In the genomic region with DNA sequence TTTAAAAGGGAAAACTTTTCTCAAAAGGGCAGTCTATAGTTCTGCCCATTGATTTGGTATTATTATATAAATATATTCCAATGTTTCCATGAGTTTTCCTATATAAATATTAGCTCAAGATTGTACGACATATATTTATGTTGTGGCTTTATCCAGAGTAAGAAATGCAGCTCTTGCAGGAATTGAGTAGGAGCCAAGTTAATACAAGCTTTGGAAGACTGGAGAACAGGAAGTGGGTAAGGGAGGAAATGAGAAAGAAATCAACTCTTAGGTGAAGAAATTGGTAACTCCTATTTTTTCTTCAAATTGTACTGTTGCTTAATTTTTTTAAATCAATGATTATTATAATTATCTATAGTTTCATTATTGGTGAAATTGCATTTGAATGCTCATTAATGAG, we compare ENCODE assay signal across 17 cellular contexts.
DNase-seq lines count a peak whose midpoint lies in the region; FAIRE-seq and TF ChIP-seq lines count a peak whose summit lies in the region.
"Had no signal": no experiment of that assay in that cellular context is flagged by ENCODE, and none has a peak within 500 bp of the region (broad histone marks: within the 10 kb centered on the region; RNA-seq: fewer than 3 reads in every experiment).

No MANE protein-coding gene starts in this region.

- no peaks in the 10 kb centered on the region for H4K20me1 ChIP-seq in keratinocyte (ENCODE audit: control insufficient read depth, extremely low read depth, insufficient read depth, low read length)

- H3K27ac ChIP-seq in keratinocyte (ENCODE audit: control insufficient read depth, insufficient read depth, low read length) (no peak overlapping the region), small intestine (ENCODE audit: low read depth in 1 of 2, low read length in 1 of 2) (no peak overlapping the region)
- H3K27ac ChIP-seq: brain microvascular endothelial cell, C4-2B had no signal

- TF ChIP-seq CTCF in HFFc6 (IDR thresholded peaks at IDR 0.05) (no peak), keratinocyte (optimal IDR thresholded peaks at IDR 0.05 in 1 of 3, IDR thresholded peaks at IDR 0.05 in 1 of 3, conservative IDR thresholded peaks at IDR 0.05 in 1 of 3; ENCODE audit: extremely low read depth in 1 of 3, insufficient read depth in 2 of 3, low read length in 3 of 3) (no peak)

- H3K9me1 ChIP-seq in keratinocyte (ENCODE audit: control insufficient read depth, extremely low read depth, insufficient read depth, low read length), result no peaks in the 10 kb centered on the region

- H3K36me3 Mint-ChIP-seq in HFFc6 (ENCODE audit: low read depth), result peaks cover 14% of the 10 kb centered on the region

- no peak overlapping the region for H2AFZ ChIP-seq in keratinocyte (ENCODE audit: control insufficient read depth, low read length)

- H3K4me3 Mint-ChIP-seq in HFFc6, result no peak overlapping the region
- H3K4me3 Mint-ChIP-seq: activated T-helper 1 cell treated with anti-CD3 and anti-CD28 coated beads, Interleukin-12 subunit alpha, Interleukin-12 subunit beta, Interleukin-2, Interleukin-4 antibody, amounts not matched to agents 30 ng/mL and 10 ng/mL and 1 ng/mL, durations not matched to agents 14 hours and 24 hours and 36 hours; mesothelial cell of epicardium; stimulated activated naive B cell treated with anti-CD40 and anti-IgM and Interleukin-4, amounts not matched to agents 10 μg/mL and 1 μg/mL and 100 μg/mL, for 72 hours had no signal

- H3K27me3 Mint-ChIP-seq in HFFc6 (ENCODE audit: insufficient read depth), result peaks cover 3% of the 10 kb centered on the region
- H3K27me3 Mint-ChIP-seq: stimulated activated naive B cell treated with anti-CD40 and anti-IgM and Interleukin-4, amounts not matched to agents 10 μg/mL and 1 μg/mL and 100 μg/mL, for 72 hours had no signal

- no peak overlapping the region for H3K27ac Mint-ChIP-seq in HFFc6
- H3K27ac Mint-ChIP-seq: activated T-helper 1 cell treated with anti-CD3 and anti-CD28 coated beads, Interleukin-12 subunit alpha, Interleukin-12 subunit beta, Interleukin-2, Interleukin-4 antibody, amounts not matched to agents 30 ng/mL and 10 ng/mL and 1 ng/mL, durations not matched to agents 14 hours and 24 hours and 36 hours; mesothelial cell of epicardium; stimulated activated naive B cell treated with anti-CD40 and anti-IgM and Interleukin-4, amounts not matched to agents 10 μg/mL and 1 μg/mL and 100 μg/mL, for 72 hours had no signal

- no peaks in the 10 kb centered on the region for H3K9me3 ChIP-seq in keratinocyte (ENCODE audit: control insufficient read depth, low read depth, low read length)
- no peaks in the 10 kb centered on the region for H3K9me3 ChIP-seq in small intestine (ENCODE audit: control insufficient read depth, low read depth)

- 47 to 67% (median 62%) methylated on average over 1 of the region's 1 CpG for WGBS in small intestine, 3 donors

- no peaks in the 10 kb centered on the region for H3K9me3 Mint-ChIP-seq in HFFc6
- H3K9me3 Mint-ChIP-seq: activated T-helper 1 cell treated with anti-CD3 and anti-CD28 coated beads, Interleukin-12 subunit alpha, Interleukin-12 subunit beta, Interleukin-2, Interleukin-4 antibody, amounts not matched to agents 30 ng/mL and 10 ng/mL and 1 ng/mL, durations not matched to agents 14 hours and 24 hours and 36 hours; mesothelial cell of epicardium; stimulated activated naive B cell treated with anti-CD40 and anti-IgM and Interleukin-4, amounts not matched to agents 10 μg/mL and 1 μg/mL and 100 μg/mL, for 72 hours had no signal

- H3K4me3 ChIP-seq in keratinocyte (ENCODE audit: control insufficient read depth in 2 of 3, extremely low read depth in 1 of 3, insufficient read depth in 2 of 3, low read depth in 1 of 3, low read length in 3 of 3) (no peak overlapping the region), small intestine (ENCODE audit: low read depth in 1 of 2, low read length in 2 of 2) (no peak overlapping the region)
- H3K4me3 ChIP-seq: K562 had no signal

- FAIRE-seq in keratinocyte (lab: Jason Lieb, UNC) (no peak), small intestine (lab: Jason Lieb, UNC) (no peak)
- FAIRE-seq: K562 had no signal

- H3K4me2 ChIP-seq in keratinocyte (ENCODE audit: control insufficient read depth, extremely low read depth, insufficient read depth, low read depth, low read length), result peak overlapping the region; percentile 14

- dilution Hi-C loops in keratinocyte (cut with MboI; ENCODE audit: extremely low pct_ligation_motif_present, low sequenced_read_pairs), result no loop called here

- DNase-seq in AG08396 (ENCODE audit: low spot score) (peak; percentile 16), HFFc6 (peak; percentile 7), amniotic epithelial cell (ENCODE audit: low read depth) (peak; percentile 67), keratinocyte (ENCODE audit: low read depth, low spot score) (no peak), small intestine (no peak), DMS114 treated with DMSO at 0.1 percent for 48 hours (lab: John Stamatoyannopoulos, UW; ENCODE audit: unreplicated experiment) (no peak)
- no peak for DNase-seq in stimulated activated CD4-positive, alpha-beta T cell treated with anti-CD3 and anti-CD28 coated beads, Interleukin-4, amount 100 ng/mL, for 4 hours
- no peak for DNase-seq in activated CD8-positive, alpha-beta memory T cell treated with anti-CD3 and anti-CD28 coated beads, Interleukin-2, amount 50 U/mL, for 48 hours
- DNase-seq: activated CD4-positive, alpha-beta T cell treated with anti-CD3 and anti-CD28 coated beads for 4 hours; NCI-H2029; posterior cingulate gyrus; stimulated activated naive B cell treated with anti-CD40 and anti-IgM and Interleukin-4, amounts not matched to agents 10 μg/mL and 1 μg/mL and 100 μg/mL, for 72 hours had no signal

- H3K27me3 ChIP-seq in keratinocyte (ENCODE audit: control insufficient read depth, extremely low read depth, insufficient read depth, low read length) (no peaks in the 10 kb centered on the region), small intestine (ENCODE audit: control insufficient read depth in 2 of 2, insufficient read depth in 2 of 2, low read length in 2 of 2) (no peaks in the 10 kb centered on the region)
- H3K27me3 ChIP-seq: brain microvascular endothelial cell had no signal

- no peak overlapping the region for H3K9ac ChIP-seq in keratinocyte (ENCODE audit: control insufficient read depth, extremely low read depth, insufficient read depth, low read length)

- H3K4me1 Mint-ChIP-seq in HFFc6 (ENCODE audit: low read depth), result peaks cover 22% of the 10 kb centered on the region
- H3K4me1 Mint-ChIP-seq: stimulated activated naive B cell treated with anti-CD40 and anti-IgM and Interleukin-4, amounts not matched to agents 10 μg/mL and 1 μg/mL and 100 μg/mL, for 72 hours had no signal

- H3K36me3 ChIP-seq in keratinocyte (ENCODE audit: control insufficient read depth in 2 of 2, extremely low read depth in 1 of 2, insufficient read depth in 2 of 2, low read length in 2 of 2) (peaks cover 0 to 3% of the 10 kb centered on the region in 2 experiments), small intestine (ENCODE audit: control insufficient read depth in 2 of 2, insufficient read depth in 2 of 2, low read length in 2 of 2) (peaks cover 0 to 2% of the 10 kb centered on the region in 2 donors)

- H3K4me1 ChIP-seq in keratinocyte (ENCODE audit: control insufficient read depth, extremely low read depth, insufficient read depth, low read length), result peaks cover 12% of the 10 kb centered on the region
- H3K4me1 ChIP-seq in small intestine (ENCODE audit: control insufficient read depth in 2 of 2, insufficient read depth in 1 of 2, low read depth in 1 of 2, low read length in 1 of 2), result no peaks in the 10 kb centered on the region

- H3K79me2 ChIP-seq in keratinocyte (ENCODE audit: control insufficient read depth, insufficient read depth, low read length), result no peaks in the 10 kb centered on the region

Comparison
In these comparisons a context has a peak if more than half of its experiments do, and no peak if none do; other contexts are left out.
1. DNase-seq: peak in AG08396 (single experiment), HFFc6 (single experiment) and amniotic epithelial cell (single experiment); none in keratinocyte (single experiment), stimulated activated CD4-positive, alpha-beta T cell treated with anti-CD3 and anti-CD28 coated beads, Interleukin-4, amount 100 ng/mL, for 4 hours (0 of 2), small intestine (single experiment), activated CD8-positive, alpha-beta memory T cell treated with anti-CD3 and anti-CD28 coated beads, Interleukin-2, amount 50 U/mL, for 48 hours (single experiment) and DMS114 treated with DMSO at 0.1 percent for 48 hours (single experiment).